In genomic region chr6:89829591-89830384, GRCh38 we compare ENCODE assay signal across 1 cellular context.
TF ChIP-seq lines count a peak whose summit lies in the region.

CASP8AP2 (plus strand) TSS chr6:89829880.

TF ChIP-seq in HepG2, 621 proteins besides CTCF, POLR2A, EP300 and RAD21 (continued from another document and continues in another):
- TF ChIP-seq, protein P1, sequence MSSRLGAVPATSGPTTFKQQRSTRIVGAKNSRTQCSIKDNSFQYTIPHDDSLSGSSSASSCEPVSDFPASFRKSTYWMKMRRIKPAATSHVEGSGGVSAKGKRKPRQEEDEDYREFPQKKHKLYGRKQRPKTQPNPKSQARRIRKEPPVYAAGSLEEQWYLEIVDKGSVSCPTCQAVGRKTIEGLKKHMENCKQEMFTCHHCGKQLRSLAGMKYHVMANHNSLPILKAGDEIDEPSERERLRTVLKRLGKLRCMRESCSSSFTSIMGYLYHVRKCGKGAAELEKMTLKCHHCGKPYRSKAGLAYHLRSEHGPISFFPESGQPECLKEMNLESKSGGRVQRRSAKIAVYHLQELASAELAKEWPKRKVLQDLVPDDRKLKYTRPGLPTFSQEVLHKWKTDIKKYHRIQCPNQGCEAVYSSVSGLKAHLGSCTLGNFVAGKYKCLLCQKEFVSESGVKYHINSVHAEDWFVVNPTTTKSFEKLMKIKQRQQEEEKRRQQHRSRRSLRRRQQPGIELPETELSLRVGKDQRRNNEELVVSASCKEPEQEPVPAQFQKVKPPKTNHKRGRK (CRISPR knock-in tag; IDR thresholded peaks at IDR 0.05), result no peak
- TF ChIP-seq, protein P2, sequence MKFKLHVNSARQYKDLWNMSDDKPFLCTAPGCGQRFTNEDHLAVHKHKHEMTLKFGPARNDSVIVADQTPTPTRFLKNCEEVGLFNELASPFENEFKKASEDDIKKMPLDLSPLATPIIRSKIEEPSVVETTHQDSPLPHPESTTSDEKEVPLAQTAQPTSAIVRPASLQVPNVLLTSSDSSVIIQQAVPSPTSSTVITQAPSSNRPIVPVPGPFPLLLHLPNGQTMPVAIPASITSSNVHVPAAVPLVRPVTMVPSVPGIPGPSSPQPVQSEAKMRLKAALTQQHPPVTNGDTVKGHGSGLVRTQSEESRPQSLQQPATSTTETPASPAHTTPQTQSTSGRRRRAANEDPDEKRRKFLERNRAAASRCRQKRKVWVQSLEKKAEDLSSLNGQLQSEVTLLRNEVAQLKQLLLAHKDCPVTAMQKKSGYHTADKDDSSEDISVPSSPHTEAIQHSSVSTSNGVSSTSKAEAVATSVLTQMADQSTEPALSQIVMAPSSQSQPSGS (CRISPR knock-in tag; IDR thresholded peaks at IDR 0.05), result no peak
- TF ChIP-seq RBFOX2 (IDR thresholded peaks at IDR 0.05; ENCODE audit: low read depth, low read length), result peak; percentile 68
- TF ChIP-seq AHR (CRISPR knock-in tag; IDR thresholded peaks at IDR 0.05), result no peak
- TF ChIP-seq, protein P3, sequence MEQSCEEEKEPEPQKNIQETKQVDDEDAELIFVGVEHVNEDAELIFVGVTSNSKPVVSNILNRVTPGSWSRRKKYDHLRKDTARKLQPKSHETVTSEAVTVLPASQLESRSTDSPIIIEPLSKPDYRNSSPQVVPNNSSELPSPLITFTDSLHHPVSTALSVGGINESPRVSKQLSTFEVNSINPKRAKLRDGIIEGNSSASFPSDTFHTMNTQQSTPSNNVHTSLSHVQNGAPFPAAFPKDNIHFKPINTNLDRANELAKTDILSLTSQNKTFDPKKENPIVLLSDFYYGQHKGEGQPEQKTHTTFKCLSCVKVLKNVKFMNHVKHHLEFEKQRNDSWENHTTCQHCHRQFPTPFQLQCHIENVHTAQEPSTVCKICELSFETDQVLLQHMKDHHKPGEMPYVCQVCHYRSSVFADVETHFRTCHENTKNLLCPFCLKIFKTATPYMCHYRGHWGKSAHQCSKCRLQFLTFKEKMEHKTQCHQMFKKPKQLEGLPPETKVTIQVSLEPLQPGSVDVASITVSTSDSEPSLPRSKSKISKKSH (CRISPR knock-in tag; IDR thresholded peaks at IDR 0.05; ENCODE audit: borderline replicate concordance), result 0 out of 2 replicates have a peak, but pooled peaks have one; percentile 57
- TF ChIP-seq ZNF263 (CRISPR knock-in tag; IDR thresholded peaks at IDR 0.05), result no peak
- no peak for TF ChIP-seq ZNF781 (CRISPR knock-in tag; IDR thresholded peaks at IDR 0.05; ENCODE audit: borderline replicate concordance, not compliant biosample characterization)
- no peak for TF ChIP-seq ZNF44 (CRISPR knock-in tag; IDR thresholded peaks at IDR 0.05)
- TF ChIP-seq ZBTB7B (CRISPR knock-in tag; IDR thresholded peaks at IDR 0.05), result 0 out of 2 replicates have a peak, but pooled peaks have one; percentile 17
- no peak for TF ChIP-seq U2AF1 (optimal IDR thresholded peaks at IDR 0.05; ENCODE audit: low read depth, low read length)
- TF ChIP-seq PHF8 (CRISPR knock-in tag; IDR thresholded peaks at IDR 0.05), result peak; percentile 84
- no peak for TF ChIP-seq ATAD3A (CRISPR knock-in tag; IDR thresholded peaks at IDR 0.05)
- TF ChIP-seq ZBTB49 (CRISPR knock-in tag; IDR thresholded peaks at IDR 0.05; ENCODE audit: borderline replicate concordance), result no peak
- TF ChIP-seq ZNF563 (CRISPR knock-in tag; IDR thresholded peaks at IDR 0.05), result peak; percentile 63; the same call in 1 of the 2 replicates
- TF ChIP-seq TEAD3 (CRISPR knock-in tag; optimal IDR thresholded peaks at IDR 0.05; ENCODE audit: borderline replicate concordance), result peak; percentile 44
- no peak for TF ChIP-seq ZNF101 (CRISPR knock-in tag; IDR thresholded peaks at IDR 0.05; ENCODE audit: borderline replicate concordance, low read depth)
- TF ChIP-seq ZNF205 (CRISPR knock-in tag; IDR thresholded peaks at IDR 0.05), result 0 out of 2 replicates have a peak, but pooled peaks have one; percentile 32
- 0 out of 2 replicates have a peak, but pooled peaks have one; percentile 33 for TF ChIP-seq ZFP36L1 (CRISPR knock-in tag; IDR thresholded peaks at IDR 0.05)
- no peak for TF ChIP-seq TIGD3 (CRISPR knock-in tag; IDR thresholded peaks at IDR 0.05; ENCODE audit: borderline replicate concordance)
- TF ChIP-seq ZNF788 (CRISPR knock-in tag; IDR thresholded peaks at IDR 0.05; ENCODE audit: borderline replicate concordance), result peak; percentile 47; the same call in 1 of the 2 replicates
- no peak for TF ChIP-seq RARA (CRISPR knock-in tag; IDR thresholded peaks at IDR 0.05)
- peak; percentile 59; the same call in 1 of the 2 replicates for TF ChIP-seq DRAP1 (CRISPR knock-in tag; IDR thresholded peaks at IDR 0.05)
- TF ChIP-seq CBFB (CRISPR knock-in tag; IDR thresholded peaks at IDR 0.05), result 0 out of 2 replicates have a peak, but pooled peaks have one; percentile 33
- TF ChIP-seq, protein P4, sequence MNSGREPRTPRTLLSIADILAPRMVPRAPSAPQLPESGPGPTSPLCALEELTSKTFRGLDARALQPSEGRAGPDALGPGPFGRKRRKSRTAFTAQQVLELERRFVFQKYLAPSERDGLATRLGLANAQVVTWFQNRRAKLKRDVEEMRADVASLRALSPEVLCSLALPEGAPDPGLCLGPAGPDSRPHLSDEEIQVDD (CRISPR knock-in tag; IDR thresholded peaks at IDR 0.05; ENCODE audit: borderline replicate concordance), result no peak
- TF ChIP-seq ZNF513 (CRISPR knock-in tag; conservative IDR thresholded peaks at IDR 0.05), result no peak
- 0 out of 2 replicates have a peak, but pooled peaks have one; percentile 38 for TF ChIP-seq ATF1 (CRISPR knock-in tag; IDR thresholded peaks at IDR 0.05)
- no peak for TF ChIP-seq TCF7L2 (IDR thresholded peaks at IDR 0.05; ENCODE audit: low read depth, low read length)
- no peak for TF ChIP-seq AGO1 (IDR thresholded peaks at IDR 0.05; ENCODE audit: low read depth, low read length, poor library complexity, severe bottlenecking)
- TF ChIP-seq EED (CRISPR knock-in tag; IDR thresholded peaks at IDR 0.05), result peak; percentile 55; the same call in 1 of the 2 replicates
- TF ChIP-seq SNAI1 (CRISPR knock-in tag; IDR thresholded peaks at IDR 0.05; ENCODE audit: borderline replicate concordance), result no peak
- no peak for TF ChIP-seq CBX1 (IDR thresholded peaks at IDR 0.05; ENCODE audit: low read depth)
- peak; percentile 90 for TF ChIP-seq NFYC (CRISPR knock-in tag; IDR thresholded peaks at IDR 0.05)
- no peak for TF ChIP-seq ZNF446 (CRISPR knock-in tag; IDR thresholded peaks at IDR 0.05)
- TF ChIP-seq, protein P5, sequence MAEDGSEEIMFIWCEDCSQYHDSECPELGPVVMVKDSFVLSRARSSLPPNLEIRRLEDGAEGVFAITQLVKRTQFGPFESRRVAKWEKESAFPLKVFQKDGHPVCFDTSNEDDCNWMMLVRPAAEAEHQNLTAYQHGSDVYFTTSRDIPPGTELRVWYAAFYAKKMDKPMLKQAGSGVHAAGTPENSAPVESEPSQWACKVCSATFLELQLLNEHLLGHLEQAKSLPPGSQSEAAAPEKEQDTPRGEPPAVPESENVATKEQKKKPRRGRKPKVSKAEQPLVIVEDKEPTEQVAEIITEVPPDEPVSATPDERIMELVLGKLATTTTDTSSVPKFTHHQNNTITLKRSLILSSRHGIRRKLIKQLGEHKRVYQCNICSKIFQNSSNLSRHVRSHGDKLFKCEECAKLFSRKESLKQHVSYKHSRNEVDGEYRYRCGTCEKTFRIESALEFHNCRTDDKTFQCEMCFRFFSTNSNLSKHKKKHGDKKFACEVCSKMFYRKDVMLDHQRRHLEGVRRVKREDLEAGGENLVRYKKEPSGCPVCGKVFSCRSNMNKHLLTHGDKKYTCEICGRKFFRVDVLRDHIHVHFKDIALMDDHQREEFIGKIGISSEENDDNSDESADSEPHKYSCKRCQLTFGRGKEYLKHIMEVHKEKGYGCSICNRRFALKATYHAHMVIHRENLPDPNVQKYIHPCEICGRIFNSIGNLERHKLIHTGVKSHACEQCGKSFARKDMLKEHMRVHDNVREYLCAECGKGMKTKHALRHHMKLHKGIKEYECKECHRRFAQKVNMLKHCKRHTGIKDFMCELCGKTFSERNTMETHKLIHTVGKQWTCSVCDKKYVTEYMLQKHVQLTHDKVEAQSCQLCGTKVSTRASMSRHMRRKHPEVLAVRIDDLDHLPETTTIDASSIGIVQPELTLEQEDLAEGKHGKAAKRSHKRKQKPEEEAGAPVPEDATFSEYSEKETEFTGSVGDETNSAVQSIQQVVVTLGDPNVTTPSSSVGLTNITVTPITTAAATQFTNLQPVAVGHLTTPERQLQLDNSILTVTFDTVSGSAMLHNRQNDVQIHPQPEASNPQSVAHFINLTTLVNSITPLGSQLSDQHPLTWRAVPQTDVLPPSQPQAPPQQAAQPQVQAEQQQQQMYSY (CRISPR knock-in tag; IDR thresholded peaks at IDR 0.05), result peak; percentile 71; the same call in 1 of the 2 replicates
- TF ChIP-seq, protein P6, sequence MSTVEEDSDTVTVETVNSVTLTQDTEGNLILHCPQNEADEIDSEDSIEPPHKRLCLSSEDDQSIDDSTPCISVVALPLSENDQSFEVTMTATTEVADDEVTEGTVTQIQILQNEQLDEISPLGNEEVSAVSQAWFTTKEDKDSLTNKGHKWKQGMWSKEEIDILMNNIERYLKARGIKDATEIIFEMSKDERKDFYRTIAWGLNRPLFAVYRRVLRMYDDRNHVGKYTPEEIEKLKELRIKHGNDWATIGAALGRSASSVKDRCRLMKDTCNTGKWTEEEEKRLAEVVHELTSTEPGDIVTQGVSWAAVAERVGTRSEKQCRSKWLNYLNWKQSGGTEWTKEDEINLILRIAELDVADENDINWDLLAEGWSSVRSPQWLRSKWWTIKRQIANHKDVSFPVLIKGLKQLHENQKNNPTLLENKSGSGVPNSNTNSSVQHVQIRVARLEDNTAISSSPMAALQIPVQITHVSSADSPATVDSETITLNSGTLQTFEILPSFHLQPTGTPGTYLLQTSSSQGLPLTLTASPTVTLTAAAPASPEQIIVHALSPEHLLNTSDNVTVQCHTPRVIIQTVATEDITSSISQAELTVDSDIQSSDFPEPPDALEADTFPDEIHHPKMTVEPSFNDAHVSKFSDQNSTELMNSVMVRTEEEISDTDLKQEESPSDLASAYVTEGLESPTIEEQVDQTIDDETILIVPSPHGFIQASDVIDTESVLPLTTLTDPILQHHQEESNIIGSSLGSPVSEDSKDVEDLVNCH (CRISPR knock-in tag; IDR thresholded peaks at IDR 0.05), result no peak
- peak; percentile 28; the same call in 1 of the 2 replicates for TF ChIP-seq ZNF891 (CRISPR knock-in tag; IDR thresholded peaks at IDR 0.05)
- TF ChIP-seq ZIK1 (CRISPR knock-in tag; IDR thresholded peaks at IDR 0.05; ENCODE audit: borderline replicate concordance, low read depth), result no peak
- TF ChIP-seq ZBTB10 (CRISPR knock-in tag; IDR thresholded peaks at IDR 0.05; ENCODE audit: borderline replicate concordance), result no peak
- 0 out of 2 replicates have a peak, but pooled peaks have one; percentile 43 for TF ChIP-seq ZNF607 (CRISPR knock-in tag; IDR thresholded peaks at IDR 0.05; ENCODE audit: borderline replicate concordance)
- peak; percentile 92 for TF ChIP-seq YEATS2 (CRISPR knock-in tag; IDR thresholded peaks at IDR 0.05; ENCODE audit: borderline replicate concordance)
- no peak for TF ChIP-seq NFIC (IDR thresholded peaks at IDR 0.05; ENCODE audit: low read length)
